Comparison of ENCODE assay signal across 8 cellular contexts in genomic region chr19:36215276-36216171, GRCh38.
DNase-seq lines count a peak whose midpoint lies in the region; ATAC-seq and TF ChIP-seq lines count a peak whose summit lies in the region.

No MANE protein-coding gene starts in this region.

- ATAC-seq in GM19395 (IDR thresholded peaks at IDR 0.05; ENCODE audit: unreplicated experiment) (peak; percentile 11), memory B cell (ENCODE audit: low read depth) (peak; percentile 7), GM21717 (IDR thresholded peaks at IDR 0.05; ENCODE audit: unreplicated experiment) (no peak)

- H3K4me3 Mint-ChIP-seq in memory B cell: no peak overlapping the region

- peaks cover 14% of the 10 kb centered on the region for H3K4me1 Mint-ChIP-seq in memory B cell

- no peak for TF ChIP-seq CTCF in AG10803 (conservative IDR thresholded peaks at IDR 0.05; ENCODE audit: low read length)

- no peaks in the 10 kb centered on the region for H3K27me3 Mint-ChIP-seq in memory B cell

- no peaks in the 10 kb centered on the region for H3K9me3 Mint-ChIP-seq in memory B cell

- no peak overlapping the region for H3K27ac Mint-ChIP-seq in memory B cell

- H3K4me3 ChIP-seq in AG10803 (ENCODE audit: low read length): peak overlapping the region; percentile 99

- DNase-seq in AG10803 (ENCODE audit: low read depth) (peak; percentile 25), NCI-H82 treated with DMSO at 0.1 percent for 48 hours (lab: John Stamatoyannopoulos, UW; ENCODE audit: unreplicated experiment) (peak; percentile 47), memory B cell (ENCODE audit: low spot score in 2 of 2) (no peak), OCI-M2 (lab: John Stamatoyannopoulos, UW; ENCODE audit: unreplicated experiment) (no peak)
- peak; percentile 0 for DNase-seq in central memory CD4-positive, alpha-beta T cell
- no peak for DNase-seq in effector CD8-positive, alpha-beta T cell (lab: John Stamatoyannopoulos, UW)

- H3K36me3 Mint-ChIP-seq in memory B cell: peaks cover 9% of the 10 kb centered on the region

Comparison
In these comparisons a context has a peak if more than half of its experiments do, and no peak if none do; other contexts are left out.
1. DNase-seq: peak in AG10803 (single experiment), NCI-H82 treated with DMSO at 0.1 percent for 48 hours (single experiment) and central memory CD4-positive, alpha-beta T cell (single experiment); none in memory B cell (0 of 2), effector CD8-positive, alpha-beta T cell (single experiment) and OCI-M2 (single experiment).